11 cellular contexts compared by ENCODE assay signal in the genomic region with DNA sequence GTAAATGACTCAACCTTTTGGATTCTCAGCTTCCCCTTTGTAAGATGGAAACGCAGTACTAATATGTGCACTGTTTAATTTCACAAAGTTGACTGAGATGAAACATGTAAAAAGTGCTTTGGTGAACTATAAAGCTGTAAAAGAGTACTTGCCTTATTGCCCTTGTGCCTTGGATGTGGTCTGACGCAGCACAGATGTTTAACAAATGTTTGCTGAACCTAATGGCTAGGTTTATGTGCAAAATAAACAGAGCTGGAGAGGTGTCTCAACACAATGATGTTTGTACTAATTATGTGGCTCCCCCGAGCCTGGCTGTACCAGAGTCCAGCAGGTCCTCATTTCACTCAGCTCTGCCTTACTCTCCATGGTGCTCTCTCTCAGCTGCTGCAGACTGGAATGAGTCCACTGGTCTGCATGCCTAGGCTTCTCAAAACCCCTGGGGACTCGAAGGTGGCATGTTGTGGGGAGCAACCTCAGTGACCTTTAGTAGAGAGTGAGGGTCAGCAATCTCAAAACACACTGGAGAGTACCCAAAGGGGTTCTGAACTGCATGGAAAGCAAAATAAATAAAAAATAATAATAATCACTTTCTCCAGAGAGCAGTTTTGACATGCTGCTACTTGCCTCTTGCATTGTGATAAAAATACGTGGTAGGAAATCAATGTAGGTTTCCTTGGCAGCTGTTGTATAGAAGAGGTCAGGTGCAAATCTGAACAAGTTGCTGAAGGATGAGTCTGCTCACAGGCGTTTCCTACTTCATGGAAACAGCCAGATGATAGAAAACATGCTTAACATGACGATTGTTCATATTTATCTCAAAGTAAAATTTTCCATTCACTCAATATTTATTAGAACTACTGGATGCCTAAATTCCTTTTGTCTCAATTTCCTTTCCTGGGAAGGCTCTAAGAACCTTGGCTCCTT. TPM values are rescaled to one million over a fixed set of nuclear protein-coding genes. Genes with fewer than 3 reads are reported as not detected.
DNase-seq lines count a peak whose midpoint lies in the region; ATAC-seq and TF ChIP-seq lines count a peak whose summit lies in the region.
"Had no signal": no experiment of that assay in that cellular context is flagged by ENCODE, and none has a peak within 500 bp of the region (broad histone marks: within the 10 kb centered on the region; RNA-seq: fewer than 3 reads in every experiment).

No MANE protein-coding gene starts in this region.

- H3K4me3 Mint-ChIP-seq in H9: no peak overlapping the region

- H3K9ac ChIP-seq in H9 (ENCODE audit: extremely low read depth, insufficient read length, low read length): no peak overlapping the region

- H2AK5ac ChIP-seq in H9 (ENCODE audit: insufficient read length, low read length): no peak overlapping the region

- H3K27me3 Mint-ChIP-seq in H9 (ENCODE audit: low read depth): no peaks in the 10 kb centered on the region

- H3K79me1 ChIP-seq in H9 (ENCODE audit: insufficient read depth, low read depth, low read length, poor library complexity, severe bottlenecking): no peaks in the 10 kb centered on the region

- no peaks in the 10 kb centered on the region for H3K27me3 ChIP-seq in H9 (ENCODE audit: insufficient read depth, low read length)

- H3K27ac Mint-ChIP-seq in H9: peak overlapping the region in 2 of 3 experiments; percentile 41 to 49; a peak in 2 of 7 replicates
- H3K27ac Mint-ChIP-seq: activated naive CD4-positive, alpha-beta T cell treated with anti-CD3 and anti-CD28 coated beads, Interleukin-2, amount 50 U/mL, for 72 hours had no signal

- H2AFZ ChIP-seq in H9 (ENCODE audit: low read length): no peak overlapping the region

- H3K9me3 Mint-ChIP-seq in H9: no peaks in the 10 kb centered on the region

- H2BK12ac ChIP-seq in H9 (ENCODE audit: insufficient read length, low read depth, low read length): no peak overlapping the region

- H2BK120ac ChIP-seq in H9 (ENCODE audit: low read depth, low read length, poor library complexity, severe bottlenecking): peak overlapping the region; percentile 69

- peaks cover 17 to 42% of the 10 kb centered on the region in 2 experiments for H3K4me1 Mint-ChIP-seq in H9

- no peak overlapping the region for H2BK5ac ChIP-seq in H9 (ENCODE audit: insufficient read length, low read length)

- no peak overlapping the region for H3T11ph ChIP-seq in H9 (ENCODE audit: low read length)

- H2BK15ac ChIP-seq in H9 (ENCODE audit: low read depth, low read length): no peak overlapping the region

- no peak overlapping the region for H3K18ac ChIP-seq in H9 (ENCODE audit: insufficient read length, low read depth, low read length)

- no peaks in the 10 kb centered on the region for H4K20me1 ChIP-seq in H9 (ENCODE audit: control insufficient read depth, insufficient read depth, insufficient read length)

- H3K4ac ChIP-seq in H9 (ENCODE audit: low read depth, low read length): no peak overlapping the region

- no peak for TF ChIP-seq CTCF in H9 (conservative IDR thresholded peaks at IDR 0.05)

- no peak overlapping the region for H3K27ac ChIP-seq in H9 (ENCODE audit: insufficient read length, low read depth, low read length)
- H3K27ac ChIP-seq: SK-N-MC had no signal

- DNase-seq in H9: no peak
- DNase-seq in NCI-H345 treated with DMSO at 0.1 percent for 48 hours (lab: John Stamatoyannopoulos, UW; ENCODE audit: unreplicated experiment): peak; percentile 52
- no peak for DNase-seq in erythroblast (lab: John Stamatoyannopoulos, UW)
- peak; percentile 90 for DNase-seq in pulmonary artery endothelial cell (ENCODE audit: low read depth, low spot score)
- DNase-seq in activated naive CD4-positive, alpha-beta T cell treated with Interleukin-2 at 50 U/mL for 16 hours: no peak
- no peak for DNase-seq in NCI-H2171 (lab: John Stamatoyannopoulos, UW)
- DNase-seq in NCI-H2171 treated with DMSO at 0.1 percent for 48 hours (lab: John Stamatoyannopoulos, UW): no peak
- DNase-seq: stimulated activated CD4-positive, alpha-beta T cell treated with anti-CD3 and anti-CD28 coated beads, Interleukin-1b, Interleukin-23, amount 100 ng/mL, for 48 hours had no signal

- no peak overlapping the region for H2BK20ac ChIP-seq in H9 (ENCODE audit: low read depth, low read length, poor library complexity, severe bottlenecking)

- no peaks in the 10 kb centered on the region for H3K9me3 ChIP-seq in H9 (ENCODE audit: control insufficient read depth, low read depth, low read length)

- no peak overlapping the region for H4K8ac ChIP-seq in H9 (replicated peaks; ENCODE audit: insufficient read length, low read depth, low read length)

- TF ChIP-seq POLR2A in erythroblast (IDR thresholded peaks at IDR 0.05; ENCODE audit: low read length): peak; percentile 13

- ATAC-seq in GM18858 (IDR thresholded peaks at IDR 0.05; ENCODE audit: unreplicated experiment): no peak
- ATAC-seq: activated naive CD4-positive, alpha-beta T cell treated with anti-CD3 and anti-CD28 coated beads, Interleukin-2, amount 50 U/mL, for 72 hours had no signal

- no CpG with 5 or more reads among the region's 7 CpGs for WGBS in H9 (ENCODE audit: extremely low coverage, insufficient read length, low lambda C conversion rate)

- H3K23me2 ChIP-seq in H9 (ENCODE audit: insufficient read length, low read depth, low read length, poor library complexity, severe bottlenecking): no peaks in the 10 kb centered on the region

- no peak overlapping the region for H3K56ac ChIP-seq in H9 (ENCODE audit: insufficient read length, low read depth, low read length)

- no peaks in the 10 kb centered on the region for H3K36me3 Mint-ChIP-seq in H9 (ENCODE audit: insufficient read depth in 1 of 3, low read depth in 3 of 3)

- H3K14ac ChIP-seq in H9 (ENCODE audit: insufficient read depth, low read length): no peak overlapping the region

- H3K4me2 ChIP-seq in H9 (ENCODE audit: insufficient read depth, insufficient read length, low read length): no peak overlapping the region

- no peak overlapping the region for H3K23ac ChIP-seq in H9 (ENCODE audit: insufficient read length, low read depth, low read length)

- no peaks in the 10 kb centered on the region for H3K79me2 ChIP-seq in H9 (ENCODE audit: insufficient read depth, low read length)

- H3K4me1 ChIP-seq in H9 (ENCODE audit: insufficient read depth, low read length): no peaks in the 10 kb centered on the region; the same call in 1 of the 2 replicates

- no peak overlapping the region for H4K91ac ChIP-seq in H9 (ENCODE audit: insufficient read length, low read depth, low read length)

- no peak overlapping the region for H4K5ac ChIP-seq in H9 (ENCODE audit: insufficient read length, low read depth, low read length)

RNA-seq across cellular contexts. Expression of a gene that starts 8.5 kb away (rescaled TPM):
- total RNA-seq in H9 (2021) (8.4 and 8.6 TPM in 2 replicates), pulmonary artery endothelial cell (15.2 and 23.4 TPM in 2 replicates)

RNA-seq across cellular contexts. Expression of a gene that starts 8.9 kb away (rescaled TPM):
- total RNA-seq in H9 (2021) (3.3 and 3.8 TPM in 2 replicates), pulmonary artery endothelial cell (0.35 and 0.46 TPM in 2 replicates)

Comparison
In these comparisons a context has a peak if more than half of its experiments do, and no peak if none do; other contexts are left out.
1. DNase-seq: peak in NCI-H345 treated with DMSO at 0.1 percent for 48 hours (single experiment) and pulmonary artery endothelial cell (single experiment); none in H9 (single experiment), erythroblast (0 of 2), activated naive CD4-positive, alpha-beta T cell treated with Interleukin-2 at 50 U/mL for 16 hours (single experiment), NCI-H2171 (single experiment) and NCI-H2171 treated with DMSO at 0.1 percent for 48 hours (single experiment).